Comparison of ENCODE assay signal across 11 cellular contexts in genomic region chr4:153523171-153523757, GRCh38. TPM values are rescaled to one million over a fixed set of nuclear protein-coding genes. Genes with fewer than 3 reads are reported as not detected.
DNase-seq lines count a peak whose midpoint lies in the region; ATAC-seq and TF ChIP-seq lines count a peak whose summit lies in the region.
"Had no signal": no experiment of that assay in that cellular context is flagged by ENCODE, and none has a peak within 500 bp of the region (broad histone marks: within the 10 kb centered on the region; RNA-seq: fewer than 3 reads in every experiment).

No MANE protein-coding gene starts in this region.

- peak overlapping the region; percentile 79 to 92 (median 84) for H3K4me3 Mint-ChIP-seq in CD4-positive, CD25-positive, alpha-beta regulatory T cell
- H3K4me3 Mint-ChIP-seq in H9 (no peak overlapping the region), naive B cell (peak overlapping the region; percentile 62 to 93 (median 83))
- peak overlapping the region; percentile 89 for H3K4me3 Mint-ChIP-seq in activated T-helper 17 cell treated with anti-CD3 and anti-CD28 coated beads, Interleukin-2, amount 50 U/mL, for 72 hours

- H3K9me3 ChIP-seq in CD4-positive, CD25-positive, alpha-beta regulatory T cell (ENCODE audit: control insufficient read depth in 2 of 2, low read length in 2 of 2), result no peaks in the 10 kb centered on the region
- H3K9me3 ChIP-seq in H9 (ENCODE audit: control insufficient read depth, low read depth, low read length), result no peaks in the 10 kb centered on the region

- no peak for TF ChIP-seq CTCF in H9 (conservative IDR thresholded peaks at IDR 0.05)

- no peak overlapping the region for H3K4me2 ChIP-seq in H9 (ENCODE audit: insufficient read depth, insufficient read length, low read length)

- no peak overlapping the region for H2AK5ac ChIP-seq in H9 (ENCODE audit: insufficient read length, low read length)

- ATAC-seq in CD4-positive, CD25-positive, alpha-beta regulatory T cell (ENCODE audit: low read depth in 2 of 2), result no peak
- ATAC-seq in activated T-helper 17 cell treated with anti-CD3 and anti-CD28 coated beads, Interleukin-2, amount 50 U/mL, for 72 hours (replicated peaks), result no peak
- ATAC-seq in naive B cell (ENCODE audit: low read depth in 2 of 2), result no peak

- H3K23me2 ChIP-seq in H9 (ENCODE audit: insufficient read length, low read depth, low read length, poor library complexity, severe bottlenecking), result no peaks in the 10 kb centered on the region

- H2AFZ ChIP-seq in H9 (ENCODE audit: low read length), result no peak overlapping the region

- no peaks in the 10 kb centered on the region for H3K79me1 ChIP-seq in H9 (ENCODE audit: insufficient read depth, low read depth, low read length, poor library complexity, severe bottlenecking)

- peak overlapping the region; percentile 75 for H3K4me3 ChIP-seq in CD4-positive, CD25-positive, alpha-beta regulatory T cell (ENCODE audit: low read depth, low read length)

- no peak overlapping the region for H2BK20ac ChIP-seq in H9 (ENCODE audit: low read depth, low read length, poor library complexity, severe bottlenecking)

- DNase-seq in CD4-positive, CD25-positive, alpha-beta regulatory T cell, result no peak
- DNase-seq in H9, result no peak
- no peak for DNase-seq in naive B cell
- DNase-seq in NCI-H446 treated with DMSO at 0.1 percent for 48 hours (lab: John Stamatoyannopoulos, UW), result no peak
- no peak for DNase-seq in D341Med (ENCODE audit: low spot score)
- DNase-seq in medulla oblongata (ENCODE audit: extremely low spot score), result no peak
- DNase-seq in stimulated activated CD4-positive, alpha-beta T cell treated with anti-CD3 and anti-CD28 coated beads, Interleukin-4, amount 100 ng/mL, for 4 hours, result no peak
- DNase-seq: left ventricle myocardium superior, retina had no signal

- H2BK12ac ChIP-seq in H9 (ENCODE audit: insufficient read length, low read depth, low read length), result no peak overlapping the region

- H4K8ac ChIP-seq in H9 (replicated peaks; ENCODE audit: insufficient read length, low read depth, low read length), result no peak overlapping the region

- no peaks in the 10 kb centered on the region for H4K20me1 ChIP-seq in H9 (ENCODE audit: control insufficient read depth, insufficient read depth, insufficient read length)

- H3K9ac ChIP-seq in H9 (ENCODE audit: extremely low read depth, insufficient read length, low read length), result no peak overlapping the region

- H3K56ac ChIP-seq in H9 (ENCODE audit: insufficient read length, low read depth, low read length), result no peak overlapping the region

- no peak overlapping the region for H3K4ac ChIP-seq in H9 (ENCODE audit: low read depth, low read length)

- H3K36me3 ChIP-seq in CD4-positive, CD25-positive, alpha-beta regulatory T cell (ENCODE audit: control insufficient read depth, insufficient read depth, low read length), result peaks cover 3% of the 10 kb centered on the region

- peak overlapping the region; percentile 90 for H3K27ac ChIP-seq in CD4-positive, CD25-positive, alpha-beta regulatory T cell (ENCODE audit: insufficient read depth, low read length, poor library complexity, severe bottlenecking)
- no peak overlapping the region for H3K27ac ChIP-seq in H9 (ENCODE audit: insufficient read length, low read depth, low read length)
- H3K27ac ChIP-seq: VCaP had no signal

- no CpG with 5 or more reads among the region's 5 CpGs for WGBS in H9 (ENCODE audit: extremely low coverage, insufficient read length, low lambda C conversion rate)

- no peaks in the 10 kb centered on the region for H3K9me3 Mint-ChIP-seq in CD4-positive, CD25-positive, alpha-beta regulatory T cell
- H3K9me3 Mint-ChIP-seq in H9 (no peaks in the 10 kb centered on the region), naive B cell (peaks cover 0 to 2% (median 0%) of the 10 kb centered on the region in 7 donors)
- H3K9me3 Mint-ChIP-seq in activated T-helper 17 cell treated with anti-CD3 and anti-CD28 coated beads, Interleukin-2, amount 50 U/mL, for 72 hours, result no peaks in the 10 kb centered on the region

- no peak overlapping the region for H3K18ac ChIP-seq in H9 (ENCODE audit: insufficient read length, low read depth, low read length)

- H3K27ac Mint-ChIP-seq in CD4-positive, CD25-positive, alpha-beta regulatory T cell, result peak overlapping the region; percentile 81 to 99 (median 88)
- H3K27ac Mint-ChIP-seq in H9, result peak overlapping the region in 2 of 3 experiments; percentile 77 to 91; a peak in 5 of 7 replicates
- H3K27ac Mint-ChIP-seq in activated T-helper 17 cell treated with anti-CD3 and anti-CD28 coated beads, Interleukin-2, amount 50 U/mL, for 72 hours, result peak overlapping the region; percentile 94
- peak overlapping the region; percentile 93 to 98 (median 94) for H3K27ac Mint-ChIP-seq in naive B cell

- H3K36me3 Mint-ChIP-seq in CD4-positive, CD25-positive, alpha-beta regulatory T cell, result peaks cover 19% of the 10 kb centered on the region
- H3K36me3 Mint-ChIP-seq in H9 (ENCODE audit: insufficient read depth in 1 of 3, low read depth in 3 of 3) (peaks cover 3 to 11% (median 4%) of the 10 kb centered on the region in 3 experiments; a peak in 6 of 7 replicates), naive B cell (peaks cover 0 to 4% of the 10 kb centered on the region in 2 donors)
- peaks cover 25% of the 10 kb centered on the region for H3K36me3 Mint-ChIP-seq in activated T-helper 17 cell treated with anti-CD3 and anti-CD28 coated beads, Interleukin-2, amount 50 U/mL, for 72 hours (ENCODE audit: low read depth)

- H3K27me3 ChIP-seq in CD4-positive, CD25-positive, alpha-beta regulatory T cell (ENCODE audit: control insufficient read depth, insufficient read depth, low read length), result no peaks in the 10 kb centered on the region
- H3K27me3 ChIP-seq in H9 (ENCODE audit: insufficient read depth, low read length), result no peaks in the 10 kb centered on the region

- H2BK15ac ChIP-seq in H9 (ENCODE audit: low read depth, low read length), result no peak overlapping the region

- no peak overlapping the region for H3T11ph ChIP-seq in H9 (ENCODE audit: low read length)

- no peak overlapping the region for H4K91ac ChIP-seq in H9 (ENCODE audit: insufficient read length, low read depth, low read length)

- H3K27me3 Mint-ChIP-seq in CD4-positive, CD25-positive, alpha-beta regulatory T cell, result no peaks in the 10 kb centered on the region
- no peaks in the 10 kb centered on the region for H3K27me3 Mint-ChIP-seq in H9 (ENCODE audit: low read depth)
- H3K27me3 Mint-ChIP-seq in activated T-helper 17 cell treated with anti-CD3 and anti-CD28 coated beads, Interleukin-2, amount 50 U/mL, for 72 hours, result no peaks in the 10 kb centered on the region
- H3K27me3 Mint-ChIP-seq in naive B cell, result no peaks in the 10 kb centered on the region

- no peak overlapping the region for H3K14ac ChIP-seq in H9 (ENCODE audit: insufficient read depth, low read length)

- H3K23ac ChIP-seq in H9 (ENCODE audit: insufficient read length, low read depth, low read length), result no peak overlapping the region

- no peak overlapping the region for H2BK120ac ChIP-seq in H9 (ENCODE audit: low read depth, low read length, poor library complexity, severe bottlenecking)

- peaks cover 51 to 99% (median 84%) of the 10 kb centered on the region in 4 donors for H3K4me1 Mint-ChIP-seq in CD4-positive, CD25-positive, alpha-beta regulatory T cell
- H3K4me1 Mint-ChIP-seq in H9 (peaks cover 36 to 53% of the 10 kb centered on the region in 2 experiments), naive B cell (peaks cover 83 to 99% (median 96%) of the 10 kb centered on the region in 3 donors)
- peaks cover 78% of the 10 kb centered on the region for H3K4me1 Mint-ChIP-seq in activated T-helper 17 cell treated with anti-CD3 and anti-CD28 coated beads, Interleukin-2, amount 50 U/mL, for 72 hours

- H3K4me1 ChIP-seq in CD4-positive, CD25-positive, alpha-beta regulatory T cell (ENCODE audit: control insufficient read depth, insufficient read depth, low read length, poor library complexity, severe bottlenecking), result peaks cover 85% of the 10 kb centered on the region
- H3K4me1 ChIP-seq in H9 (ENCODE audit: insufficient read depth, low read length), result peaks cover 3% of the 10 kb centered on the region; the same call in 1 of the 2 replicates

- H4K5ac ChIP-seq in H9 (ENCODE audit: insufficient read length, low read depth, low read length), result no peak overlapping the region

- H3K79me2 ChIP-seq in H9 (ENCODE audit: insufficient read depth, low read length), result peaks cover 6% of the 10 kb centered on the region; the same call in 1 of the 2 replicates

- H2BK5ac ChIP-seq in H9 (ENCODE audit: insufficient read length, low read length), result no peak overlapping the region

RNA-seq across cellular contexts. Expression of gene TMEM131L, which starts 57.1 kb away (rescaled TPM):
- 86.4 TPM for total RNA-seq in CD4-positive, CD25-positive, alpha-beta regulatory T cell
- 10 to 100 TPM; 35.5 to 48.4 (median 40.1) TPM for polyA plus RNA-seq in CD4-positive, CD25-positive, alpha-beta regulatory T cell
- 14.6 and 15.9 TPM in 2 replicates for total RNA-seq in H9 (2021)
- total RNA-seq in activated T-helper 17 cell treated with anti-CD3 and anti-CD28 coated beads, Interleukin-2, amount 50 U/mL, for 72 hours, result 10 to 100 TPM; 19.1 to 30.9 TPM
- polyA plus RNA-seq in naive B cell (ENCODE audit: low read depth in 6 of 6), result 10 to 100 TPM; 52.2 to 86.7 (median 68.1) TPM

Comparison
In these comparisons a context has a peak if more than half of its experiments do, and no peak if none do; other contexts are left out.
1. H3K4me3 Mint-ChIP-seq: peak in CD4-positive, CD25-positive, alpha-beta regulatory T cell (4 of 4), activated T-helper 17 cell treated with anti-CD3 and anti-CD28 coated beads, Interleukin-2, amount 50 U/mL, for 72 hours (single experiment) and naive B cell (8 of 8); none in H9 (0 of 2).
2. Peak in every context shown above with its lines, with median percentiles within 50 percentile points of each other: H3K27ac Mint-ChIP-seq.